ENCODE assay signal across 20 cellular contexts in the genomic region with DNA sequence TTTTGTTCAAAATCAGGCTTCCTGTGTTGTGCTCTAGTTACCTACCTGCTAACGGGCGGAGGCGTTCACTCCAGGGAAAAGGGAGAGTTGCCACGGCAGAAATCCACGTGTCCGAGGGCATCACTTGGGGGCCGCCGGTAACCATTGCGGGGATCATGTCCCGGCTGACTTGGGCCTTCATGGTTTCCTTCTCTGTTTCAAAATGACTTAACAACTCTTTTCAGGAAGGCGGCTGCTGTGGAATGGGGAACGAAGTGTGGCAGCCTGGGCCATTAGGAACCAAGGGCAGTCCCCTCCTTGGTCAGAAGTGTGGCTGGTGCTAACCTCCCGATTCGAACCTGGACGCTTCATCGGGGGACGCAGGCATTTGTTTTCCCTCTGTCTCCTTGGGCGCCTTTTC. TPM values are rescaled to one million over a fixed set of nuclear protein-coding genes. Genes with fewer than 3 reads are reported as not detected.
DNase-seq lines count a peak whose midpoint lies in the region; ATAC-seq and TF ChIP-seq lines count a peak whose summit lies in the region.
"Had no signal": no experiment of that assay in that cellular context is flagged by ENCODE, and none has a peak within 500 bp of the region (broad histone marks: within the 10 kb centered on the region; RNA-seq: fewer than 3 reads in every experiment).

No MANE protein-coding gene starts in this region.

- H3K27ac Mint-ChIP-seq in CD8-positive, alpha-beta memory T cell: peak overlapping the region in 6 of 8 donors; percentile 49 to 78 (median 61)
- H3K27ac Mint-ChIP-seq: activated naive CD8-positive, alpha-beta T cell treated with anti-CD3 and anti-CD28 coated beads for 36 hours had no signal

- no peak overlapping the region for H3K4me3 ChIP-seq in CD8-positive, alpha-beta memory T cell (ENCODE audit: low read length)
- no peak overlapping the region for H3K4me3 ChIP-seq in thyroid gland (replicated peaks in 1 of 3)
- H3K4me3 ChIP-seq: lung, SK-N-MC had no signal

- TF ChIP-seq CTCF in thyroid gland (IDR thresholded peaks at IDR 0.05): no peak

- no peaks in the 10 kb centered on the region for H3K9me3 ChIP-seq in CD8-positive, alpha-beta memory T cell (ENCODE audit: low read length)
- no peaks in the 10 kb centered on the region for H3K9me3 ChIP-seq in thyroid gland

- peak overlapping the region in 1 of 7 donors; percentile 74 for H3K4me3 Mint-ChIP-seq in CD8-positive, alpha-beta memory T cell
- H3K4me3 Mint-ChIP-seq: activated naive CD8-positive, alpha-beta T cell treated with anti-CD3 and anti-CD28 coated beads for 36 hours; H9 had no signal

- H3K4me1 ChIP-seq in CD8-positive, alpha-beta memory T cell (ENCODE audit: insufficient read depth, low read length): peaks cover 46% of the 10 kb centered on the region
- H3K4me1 ChIP-seq in thyroid gland: no peaks in the 10 kb centered on the region
- H3K4me1 ChIP-seq: foreskin keratinocyte had no signal

- CTCF ChIA-PET in CD8-positive, alpha-beta memory T cell (lab: Charles Lee): no interaction called here

- peaks cover 2% of the 10 kb centered on the region for H3K36me3 ChIP-seq in CD8-positive, alpha-beta memory T cell (ENCODE audit: insufficient read depth, low read length)
- H3K36me3 ChIP-seq in thyroid gland: no peaks in the 10 kb centered on the region

- 83 to 91% methylated on average over 18 of the region's 18 CpGs for WGBS in thyroid gland, 2 donors

- peaks cover 66 to 85% (median 79%) of the 10 kb centered on the region in 3 donors for H3K4me1 Mint-ChIP-seq in CD8-positive, alpha-beta memory T cell

- no peak for TF ChIP-seq POLR2A in thyroid gland (IDR thresholded peaks at IDR 0.05)

- intact Hi-C loops in sciatic nerve (cut with DNase I) (no loop called here), thyroid gland (cut with DNase I) (no loop called here)

- H3K27me3 ChIP-seq in CD8-positive, alpha-beta memory T cell (ENCODE audit: insufficient read depth, low read length, poor library complexity, severe bottlenecking): no peaks in the 10 kb centered on the region
- no peaks in the 10 kb centered on the region for H3K27me3 ChIP-seq in thyroid gland

- peak; percentile 58 for DNase-seq in activated effector memory CD4-positive, alpha-beta T cell treated with anti-CD3 and anti-CD28 coated beads, Interleukin-2, amount 50 U/mL, for 16 hours
- no peak for DNase-seq in activated effector memory CD4-positive, alpha-beta T cell treated with Interleukin-2 at 50 U/mL for 16 hours
- DNase-seq in CD8-positive, alpha-beta memory T cell: no peak
- DNase-seq in globus pallidus (ENCODE audit: low spot score) (peak; percentile 53), sciatic nerve (ENCODE audit: low spot score) (no peak), thyroid gland (no peak), GDM1 (lab: John Stamatoyannopoulos, UW) (no peak)
- DNase-seq in stimulated activated CD4-positive, alpha-beta T cell treated with anti-CD3 and anti-CD28 coated beads, Interleukin-2, amount 100 ng/mL, for 48 hours: no peak
- DNase-seq: activated naive CD8-positive, alpha-beta T cell treated with anti-CD3 and anti-CD28 coated beads for 36 hours; activated T-cell treated with anti-CD3 and anti-CD28 coated beads, Interleukin-2, amount 50 U/mL, for 72 hours; effector CD8-positive, alpha-beta T cell; foreskin keratinocyte; H9; hippocampal formation; NCI-H2081 treated with DMSO at 0.1 percent for 48 hours; NCI-H510A treated with DMSO at 0.1 percent for 48 hours; stimulated activated CD8-positive, alpha-beta memory T cell treated with anti-CD3 and anti-CD28 coated beads, Interleukin-4, amount 100 ng/mL, for 48 hours had no signal

- peaks cover 0 to 57% (median 8%) of the 10 kb centered on the region in 3 donors for H3K36me3 Mint-ChIP-seq in CD8-positive, alpha-beta memory T cell

- H3K27ac ChIP-seq in CD8-positive, alpha-beta memory T cell (ENCODE audit: low read depth, low read length): no peak overlapping the region
- H3K27ac ChIP-seq in thyroid gland: no peak overlapping the region
- H3K27ac ChIP-seq: foreskin keratinocyte, SK-N-MC had no signal

- peak; percentile 48 for ATAC-seq in sciatic nerve
- ATAC-seq: activated T-cell treated with anti-CD3 and anti-CD28 coated beads, Interleukin-2, amount 50 U/mL, for 72 hours; foreskin keratinocyte had no signal

- no peaks in the 10 kb centered on the region for H3K9me3 Mint-ChIP-seq in CD8-positive, alpha-beta memory T cell
- H3K9me3 Mint-ChIP-seq: activated naive CD8-positive, alpha-beta T cell treated with anti-CD3 and anti-CD28 coated beads for 36 hours; activated T-cell treated with anti-CD3 and anti-CD28 coated beads, Interleukin-2, amount 50 U/mL, for 72 hours; H9 had no signal

- H3K27me3 Mint-ChIP-seq in CD8-positive, alpha-beta memory T cell: no peaks in the 10 kb centered on the region
- H3K27me3 Mint-ChIP-seq: activated naive CD8-positive, alpha-beta T cell treated with anti-CD3 and anti-CD28 coated beads for 36 hours had no signal

- POLR2A ChIA-PET in CD8-positive, alpha-beta memory T cell (lab: Charles Lee): no interaction called here

RNA-seq across cellular contexts. Expression of a gene that starts 56.8 kb away (rescaled TPM):
- 10 to 100 TPM; 49.3 to 51.0 TPM for total RNA-seq in CD8-positive, alpha-beta memory T cell
- 146 TPM for polyA plus RNA-seq in CD8-positive, alpha-beta memory T cell
- total RNA-seq in sciatic nerve: 56.3 TPM
- 10 to 100 TPM in 2 of 4 donors, 1 to 10 TPM in 2; 7.1 to 13.4 (median 10.5) TPM for total RNA-seq in thyroid gland
- total RNA-seq: M059J had no signal

Comparison
In these comparisons a context has a peak if more than half of its experiments do, and no peak if none do; other contexts are left out.
1. DNase-seq: peak in activated effector memory CD4-positive, alpha-beta T cell treated with anti-CD3 and anti-CD28 coated beads, Interleukin-2, amount 50 U/mL, for 16 hours (single experiment) and globus pallidus (single experiment); none in activated effector memory CD4-positive, alpha-beta T cell treated with Interleukin-2 at 50 U/mL for 16 hours (single experiment), CD8-positive, alpha-beta memory T cell (0 of 5), sciatic nerve (single experiment), stimulated activated CD4-positive, alpha-beta T cell treated with anti-CD3 and anti-CD28 coated beads, Interleukin-2, amount 100 ng/mL, for 48 hours (0 of 2), thyroid gland (0 of 2) and GDM1 (single experiment).